ENCODE assay signal across 1 cellular context in genomic region chr17:40821536-40821935, GRCh38.
TF ChIP-seq lines count a peak whose summit lies in the region.

No MANE protein-coding gene starts in this region.

TF ChIP-seq in IMR-90, 13 proteins besides CTCF, POLR2A, EP300 and RAD21:
- TF ChIP-seq BHLHE40 (IDR thresholded peaks at IDR 0.05; ENCODE audit: low read depth, low read length) (no peak), CEBPB (IDR thresholded peaks at IDR 0.05; ENCODE audit: low read depth, low read length) (no peak), SMC3 (IDR thresholded peaks at IDR 0.05; ENCODE audit: low read depth, low read length) (no peak), CHD1 (IDR thresholded peaks at IDR 0.05; ENCODE audit: low read depth, low read length) (no peak), NFE2L2 (IDR thresholded peaks at IDR 0.05; ENCODE audit: low read depth, low read length) (no peak), MXI1 (IDR thresholded peaks at IDR 0.05; ENCODE audit: borderline replicate concordance, low read depth, low read length) (no peak), MAFK (IDR thresholded peaks at IDR 0.05; ENCODE audit: low read depth, low read length) (no peak), USF2 (IDR thresholded peaks at IDR 0.05; ENCODE audit: low read depth, low read length) (no peak)
- TF ChIP-seq, protein P1, sequence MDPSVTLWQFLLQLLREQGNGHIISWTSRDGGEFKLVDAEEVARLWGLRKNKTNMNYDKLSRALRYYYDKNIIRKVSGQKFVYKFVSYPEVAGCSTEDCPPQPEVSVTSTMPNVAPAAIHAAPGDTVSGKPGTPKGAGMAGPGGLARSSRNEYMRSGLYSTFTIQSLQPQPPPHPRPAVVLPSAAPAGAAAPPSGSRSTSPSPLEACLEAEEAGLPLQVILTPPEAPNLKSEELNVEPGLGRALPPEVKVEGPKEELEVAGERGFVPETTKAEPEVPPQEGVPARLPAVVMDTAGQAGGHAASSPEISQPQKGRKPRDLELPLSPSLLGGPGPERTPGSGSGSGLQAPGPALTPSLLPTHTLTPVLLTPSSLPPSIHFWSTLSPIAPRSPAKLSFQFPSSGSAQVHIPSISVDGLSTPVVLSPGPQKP (IDR thresholded peaks at IDR 0.05; ENCODE audit: borderline replicate concordance, low read depth, low read length), result no peak
